In the genomic region with DNA sequence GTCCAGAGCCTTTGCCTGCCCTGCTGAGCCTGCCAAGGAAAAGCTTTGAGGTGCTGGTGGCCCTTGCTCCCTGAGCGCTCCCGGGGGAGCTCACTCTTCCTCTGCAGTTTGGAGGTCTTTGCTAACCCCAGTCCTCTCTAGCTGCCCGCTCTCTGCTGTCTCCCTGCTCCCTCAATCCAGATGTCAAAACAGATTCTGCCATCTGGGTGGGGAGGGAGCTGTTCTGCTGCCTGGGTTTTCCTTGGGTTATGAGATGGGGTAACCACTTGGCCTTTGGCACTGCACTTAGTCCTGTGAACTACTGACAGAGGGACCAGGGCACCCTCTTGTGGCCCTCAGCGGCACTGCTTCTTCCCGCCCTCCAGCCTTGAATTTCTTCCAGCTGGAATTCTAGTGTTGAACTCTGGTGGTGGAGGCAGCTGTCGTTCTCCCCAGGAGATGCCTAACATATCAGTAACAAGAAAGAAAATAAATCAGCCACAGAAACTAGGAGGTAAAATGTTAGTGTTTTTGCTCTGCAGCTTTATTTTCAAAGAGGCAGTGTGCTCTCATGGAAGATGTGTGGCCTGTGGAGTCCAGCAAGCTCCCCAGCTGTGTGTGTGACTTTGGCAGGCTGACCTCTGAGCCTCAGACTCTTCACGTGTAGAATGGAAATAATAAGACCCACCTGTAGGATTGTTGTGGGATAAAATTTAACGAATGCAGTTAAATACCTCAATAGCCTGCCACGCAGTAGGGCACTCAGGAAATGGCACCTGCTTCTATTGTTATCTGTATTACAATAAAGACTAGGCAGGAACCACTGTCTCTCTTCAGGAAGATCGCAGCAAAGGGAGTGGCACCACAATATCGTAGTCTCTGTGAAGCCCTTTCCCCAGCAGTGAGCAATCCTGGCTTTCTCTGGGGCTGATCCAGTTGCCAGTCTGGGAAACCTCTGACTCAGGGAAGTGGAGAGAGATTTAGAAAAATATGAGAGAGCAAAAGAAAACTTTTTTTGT, we compare ENCODE assay signal across 8 cellular contexts. TPM values are rescaled to one million over a fixed set of nuclear protein-coding genes. Genes with fewer than 3 reads are reported as not detected.
DNase-seq lines count a peak whose midpoint lies in the region; ATAC-seq and TF ChIP-seq lines count a peak whose summit lies in the region.

No MANE protein-coding gene starts in this region.

- TF ChIP-seq CTCF in GM12864 (IDR thresholded peaks at IDR 0.05; ENCODE audit: low read depth, low read length, missing control alignments) (peak; percentile 99), osteoblast (IDR thresholded peaks at IDR 0.05; ENCODE audit: extremely low read depth, low read depth, low read length) (peak; percentile 100), uterus (IDR thresholded peaks at IDR 0.05) (peak; percentile 86 to 95 (median 92))

- H3K9me3 ChIP-seq in osteoblast (ENCODE audit: low read depth, low read length) (no peaks in the 10 kb centered on the region), uterus (no peaks in the 10 kb centered on the region)

- H3K27me3 ChIP-seq in osteoblast (ENCODE audit: insufficient read depth, low read length), result no peaks in the 10 kb centered on the region
- no peaks in the 10 kb centered on the region for H3K27me3 ChIP-seq in uterus

- H3K36me3 Mint-ChIP-seq in activated naive CD4-positive, alpha-beta T cell treated with anti-CD3 and anti-CD28 coated beads, Interleukin-2, amount 10 ng/mL, durations not matched to agents 7 days and 5 days, result no peaks in the 10 kb centered on the region

- no peak for TF ChIP-seq POLR2A in uterus (IDR thresholded peaks at IDR 0.05)

- no peak overlapping the region for H2AFZ ChIP-seq in osteoblast (ENCODE audit: low read length)

- H3K27me3 Mint-ChIP-seq in activated naive CD4-positive, alpha-beta T cell treated with anti-CD3 and anti-CD28 coated beads, Interleukin-2, amount 10 ng/mL, durations not matched to agents 7 days and 5 days, result no peaks in the 10 kb centered on the region

- H3K4me1 ChIP-seq in osteoblast (ENCODE audit: insufficient read depth, low read length) (peaks cover 13% of the 10 kb centered on the region), uterus (peaks cover 0 to 3% of the 10 kb centered on the region in 2 donors)

- H3K27ac ChIP-seq in osteoblast (ENCODE audit: low read depth, low read length) (peak overlapping the region; percentile 38), uterus (peak overlapping the region in 1 of 2 donors; percentile 21)

- H3K9me3 Mint-ChIP-seq in activated naive CD4-positive, alpha-beta T cell treated with anti-CD3 and anti-CD28 coated beads, Interleukin-2, amount 10 ng/mL, durations not matched to agents 7 days and 5 days, result no peaks in the 10 kb centered on the region

- CTCF ChIA-PET in activated naive CD4-positive, alpha-beta T cell treated with anti-CD3 and anti-CD28 coated beads, Interleukin-2, amount 10 ng/mL, durations not matched to agents 7 days and 5 days (lab: Charles Lee), result interaction anchor here (0.6 to 3.1 kb wide), 26 partner anchors 9 to 282 kb away, joined by 3 to 22 read pairs (median 6); a partner anchor contains a TSS

- intact Hi-C loops in uterus (cut with DNase I; ENCODE audit: low total_unique reads), result loop anchor here (5.0 kb wide), 1 partner anchor 261 kb away; no protein-coding TSS in a partner anchor

- H3K79me2 ChIP-seq in osteoblast (ENCODE audit: insufficient read depth, low read length), result no peaks in the 10 kb centered on the region

- H3K4me2 ChIP-seq in osteoblast (ENCODE audit: insufficient read depth, low read length), result peak overlapping the region; percentile 44

- DNase-seq in GM12864 (ENCODE audit: low read depth) (no peak), Kasumi-1 (lab: John Stamatoyannopoulos, UW) (peak; percentile 73 to 76), RKO (ENCODE audit: low spot score) (peak; percentile 82), germinal center (ENCODE audit: low spot score) (peak; percentile 80), osteoblast (ENCODE audit: insufficient read length, low spot score, missing footprints) (peak; percentile 94), uterus (peak; percentile 79 to 85)
- peak; percentile 71 for DNase-seq in activated naive CD4-positive, alpha-beta T cell treated with anti-CD3 and anti-CD28 coated beads, Interleukin-2, amount 10 ng/mL, durations not matched to agents 7 days and 5 days

- H3K4me3 Mint-ChIP-seq in activated naive CD4-positive, alpha-beta T cell treated with anti-CD3 and anti-CD28 coated beads, Interleukin-2, amount 10 ng/mL, durations not matched to agents 7 days and 5 days, result no peak overlapping the region

- H4K20me1 ChIP-seq in osteoblast (ENCODE audit: insufficient read depth, low read length), result peaks cover 9% of the 10 kb centered on the region

- H3K4me3 ChIP-seq in GM12864 (ENCODE audit: low read depth, low read length) (no peak overlapping the region), osteoblast (ENCODE audit: insufficient read depth, low read length) (no peak overlapping the region), uterus (no peak overlapping the region)

- no peak for ATAC-seq in GM21360 (IDR thresholded peaks at IDR 0.05; ENCODE audit: unreplicated experiment)

- H3K4me1 Mint-ChIP-seq in activated naive CD4-positive, alpha-beta T cell treated with anti-CD3 and anti-CD28 coated beads, Interleukin-2, amount 10 ng/mL, durations not matched to agents 7 days and 5 days, result peaks cover 39% of the 10 kb centered on the region

- peak overlapping the region; percentile 78 for H3K27ac Mint-ChIP-seq in activated naive CD4-positive, alpha-beta T cell treated with anti-CD3 and anti-CD28 coated beads, Interleukin-2, amount 10 ng/mL, durations not matched to agents 7 days and 5 days

- H3K36me3 ChIP-seq in osteoblast (ENCODE audit: insufficient read depth, low read length) (no peaks in the 10 kb centered on the region), uterus (no peaks in the 10 kb centered on the region)

RNA-seq across cellular contexts. Expression of a gene that starts 23.4 kb away (rescaled TPM):
- total RNA-seq in osteoblast (104 and 139 TPM in 2 replicates), uterus (100 to 1,000 TPM in 3 of 4 donors, 10 to 100 TPM in 1; 57.4 to 243 (median 151) TPM)

RNA-seq across cellular contexts. Expression of a gene that starts 33.0 kb away (rescaled TPM):
- total RNA-seq in osteoblast (11.2 and 12.7 TPM in 2 replicates), uterus (10 to 100 TPM; 28.1 to 80.3 (median 47.1) TPM)
